8 cellular contexts compared by ENCODE assay signal in the genomic region with DNA sequence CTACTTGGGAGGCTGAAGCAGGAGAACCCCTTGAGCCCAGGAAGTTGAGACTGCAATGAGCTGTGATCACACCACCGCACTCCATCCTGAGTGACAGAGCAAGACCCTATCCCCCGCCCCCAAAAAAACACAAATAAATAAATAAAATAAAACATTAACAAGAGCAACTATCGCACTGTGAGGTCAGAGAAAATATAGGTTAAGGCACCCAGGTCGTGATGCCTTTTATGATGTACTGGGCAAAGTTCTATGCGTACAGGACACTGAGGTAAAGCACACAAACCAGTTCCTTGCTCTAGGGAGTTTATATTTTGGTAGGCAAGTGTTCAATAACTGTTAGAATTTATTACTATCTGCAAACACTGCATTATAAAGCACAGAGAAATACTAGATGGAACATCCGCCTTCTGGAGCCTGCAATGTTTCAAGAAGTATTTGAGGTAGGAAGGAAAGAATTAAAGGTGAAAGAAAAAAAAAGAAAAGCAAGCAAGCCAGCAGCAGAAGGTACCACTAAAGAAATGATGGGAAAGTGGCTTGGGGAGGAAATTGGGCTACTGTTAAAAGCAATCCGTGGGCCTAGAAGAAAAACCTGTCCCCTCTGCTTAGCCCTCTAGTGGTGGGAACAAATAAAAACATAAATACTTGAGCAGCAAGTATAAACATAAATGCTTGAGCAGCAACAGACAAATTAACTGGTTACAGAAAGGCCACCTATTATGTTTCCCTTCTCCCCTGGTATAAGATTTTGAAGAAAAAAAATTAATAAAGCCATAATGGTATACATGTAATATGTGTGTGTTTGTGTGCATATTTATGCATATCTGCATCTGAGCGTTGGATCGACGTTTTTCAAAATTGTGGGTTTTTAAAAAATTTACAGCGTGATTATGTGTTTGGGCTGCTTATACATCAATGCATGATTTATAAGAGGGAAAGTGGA.
DNase-seq lines count a peak whose midpoint lies in the region; ATAC-seq and TF ChIP-seq lines count a peak whose summit lies in the region.

No MANE protein-coding gene starts in this region.

- peak; percentile 43 for DNase-seq in EL
- peak; percentile 54 to 63 for DNase-seq in Kasumi-1 (lab: John Stamatoyannopoulos, UW)
- DNase-seq in WTC11 (ENCODE audit: low spot score) = no peak
- no peak for DNase-seq in left lobe of liver (ENCODE audit: low spot score)
- DNase-seq in amygdala (lab: John Stamatoyannopoulos, UW) = no peak

- CTCF ChIA-PET in WTC11 (lab: Charles Lee) = interaction anchor here (1.1 kb wide), 1 partner anchor 49 kb away, joined by 4 read pairs; no protein-coding TSS in a partner anchor

- no peaks in the 10 kb centered on the region for H3K27me3 Mint-ChIP-seq in WTC11 (ENCODE audit: low read depth)

- no peak overlapping the region for H3K27ac Mint-ChIP-seq in WTC11

- peak; percentile 43 for ATAC-seq in WTC11
- peak; percentile 62 for ATAC-seq in left lobe of liver
- no peak for ATAC-seq in GM18868 (IDR thresholded peaks at IDR 0.05; ENCODE audit: unreplicated experiment)
- no peak for ATAC-seq in GM18858 (IDR thresholded peaks at IDR 0.05; ENCODE audit: unreplicated experiment)
- ATAC-seq in GM19455 (IDR thresholded peaks at IDR 0.05; ENCODE audit: unreplicated experiment) = no peak

- H3K9me3 Mint-ChIP-seq in WTC11 = no peaks in the 10 kb centered on the region

- H3K36me3 Mint-ChIP-seq in WTC11 = no peaks in the 10 kb centered on the region

- 0 out of 2 replicates have a peak, but pooled peaks have one; percentile 42 for TF ChIP-seq CTCF in WTC11 (IDR thresholded peaks at IDR 0.05)

- H3K4me3 Mint-ChIP-seq in WTC11 = no peak overlapping the region

- POLR2A ChIA-PET in WTC11 (lab: Charles Lee) = no interaction called here

- peaks cover 35% of the 10 kb centered on the region for H3K4me1 Mint-ChIP-seq in WTC11

TF ChIP-seq in WTC11, 78 proteins besides CTCF, POLR2A, EP300 and RAD21 (continues in another document):
- TF ChIP-seq, protein P1, sequence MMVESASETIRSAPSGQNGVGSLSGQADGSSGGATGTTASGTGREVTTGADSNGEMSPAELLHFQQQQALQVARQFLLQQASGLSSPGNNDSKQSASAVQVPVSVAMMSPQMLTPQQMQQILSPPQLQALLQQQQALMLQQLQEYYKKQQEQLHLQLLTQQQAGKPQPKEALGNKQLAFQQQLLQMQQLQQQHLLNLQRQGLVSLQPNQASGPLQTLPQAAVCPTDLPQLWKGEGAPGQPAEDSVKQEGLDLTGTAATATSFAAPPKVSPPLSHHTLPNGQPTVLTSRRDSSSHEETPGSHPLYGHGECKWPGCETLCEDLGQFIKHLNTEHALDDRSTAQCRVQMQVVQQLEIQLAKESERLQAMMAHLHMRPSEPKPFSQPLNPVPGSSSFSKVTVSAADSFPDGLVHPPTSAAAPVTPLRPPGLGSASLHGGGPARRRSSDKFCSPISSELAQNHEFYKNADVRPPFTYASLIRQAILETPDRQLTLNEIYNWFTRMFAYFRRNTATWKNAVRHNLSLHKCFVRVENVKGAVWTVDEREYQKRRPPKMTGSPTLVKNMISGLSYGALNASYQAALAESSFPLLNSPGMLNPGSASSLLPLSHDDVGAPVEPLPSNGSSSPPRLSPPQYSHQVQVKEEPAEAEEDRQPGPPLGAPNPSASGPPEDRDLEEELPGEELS (CRISPR knock-in tag; IDR thresholded peaks at IDR 0.05) = no peak
- TF ChIP-seq, protein P2, sequence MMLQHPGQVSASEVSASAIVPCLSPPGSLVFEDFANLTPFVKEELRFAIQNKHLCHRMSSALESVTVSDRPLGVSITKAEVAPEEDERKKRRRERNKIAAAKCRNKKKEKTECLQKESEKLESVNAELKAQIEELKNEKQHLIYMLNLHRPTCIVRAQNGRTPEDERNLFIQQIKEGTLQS (CRISPR knock-in tag; conservative IDR thresholded peaks at IDR 0.05) = no peak
- TF ChIP-seq TEAD4 (CRISPR knock-in tag; IDR thresholded peaks at IDR 0.05) = no peak
- no peak for TF ChIP-seq CBFB (CRISPR knock-in tag; IDR thresholded peaks at IDR 0.05; ENCODE audit: low read depth)
- TF ChIP-seq ZNF219 (CRISPR knock-in tag; IDR thresholded peaks at IDR 0.05; ENCODE audit: borderline replicate concordance) = no peak
- TF ChIP-seq, protein P3, sequence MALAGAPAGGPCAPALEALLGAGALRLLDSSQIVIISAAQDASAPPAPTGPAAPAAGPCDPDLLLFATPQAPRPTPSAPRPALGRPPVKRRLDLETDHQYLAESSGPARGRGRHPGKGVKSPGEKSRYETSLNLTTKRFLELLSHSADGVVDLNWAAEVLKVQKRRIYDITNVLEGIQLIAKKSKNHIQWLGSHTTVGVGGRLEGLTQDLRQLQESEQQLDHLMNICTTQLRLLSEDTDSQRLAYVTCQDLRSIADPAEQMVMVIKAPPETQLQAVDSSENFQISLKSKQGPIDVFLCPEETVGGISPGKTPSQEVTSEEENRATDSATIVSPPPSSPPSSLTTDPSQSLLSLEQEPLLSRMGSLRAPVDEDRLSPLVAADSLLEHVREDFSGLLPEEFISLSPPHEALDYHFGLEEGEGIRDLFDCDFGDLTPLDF (CRISPR knock-in tag; IDR thresholded peaks at IDR 0.05) = no peak
- TF ChIP-seq, protein P4, sequence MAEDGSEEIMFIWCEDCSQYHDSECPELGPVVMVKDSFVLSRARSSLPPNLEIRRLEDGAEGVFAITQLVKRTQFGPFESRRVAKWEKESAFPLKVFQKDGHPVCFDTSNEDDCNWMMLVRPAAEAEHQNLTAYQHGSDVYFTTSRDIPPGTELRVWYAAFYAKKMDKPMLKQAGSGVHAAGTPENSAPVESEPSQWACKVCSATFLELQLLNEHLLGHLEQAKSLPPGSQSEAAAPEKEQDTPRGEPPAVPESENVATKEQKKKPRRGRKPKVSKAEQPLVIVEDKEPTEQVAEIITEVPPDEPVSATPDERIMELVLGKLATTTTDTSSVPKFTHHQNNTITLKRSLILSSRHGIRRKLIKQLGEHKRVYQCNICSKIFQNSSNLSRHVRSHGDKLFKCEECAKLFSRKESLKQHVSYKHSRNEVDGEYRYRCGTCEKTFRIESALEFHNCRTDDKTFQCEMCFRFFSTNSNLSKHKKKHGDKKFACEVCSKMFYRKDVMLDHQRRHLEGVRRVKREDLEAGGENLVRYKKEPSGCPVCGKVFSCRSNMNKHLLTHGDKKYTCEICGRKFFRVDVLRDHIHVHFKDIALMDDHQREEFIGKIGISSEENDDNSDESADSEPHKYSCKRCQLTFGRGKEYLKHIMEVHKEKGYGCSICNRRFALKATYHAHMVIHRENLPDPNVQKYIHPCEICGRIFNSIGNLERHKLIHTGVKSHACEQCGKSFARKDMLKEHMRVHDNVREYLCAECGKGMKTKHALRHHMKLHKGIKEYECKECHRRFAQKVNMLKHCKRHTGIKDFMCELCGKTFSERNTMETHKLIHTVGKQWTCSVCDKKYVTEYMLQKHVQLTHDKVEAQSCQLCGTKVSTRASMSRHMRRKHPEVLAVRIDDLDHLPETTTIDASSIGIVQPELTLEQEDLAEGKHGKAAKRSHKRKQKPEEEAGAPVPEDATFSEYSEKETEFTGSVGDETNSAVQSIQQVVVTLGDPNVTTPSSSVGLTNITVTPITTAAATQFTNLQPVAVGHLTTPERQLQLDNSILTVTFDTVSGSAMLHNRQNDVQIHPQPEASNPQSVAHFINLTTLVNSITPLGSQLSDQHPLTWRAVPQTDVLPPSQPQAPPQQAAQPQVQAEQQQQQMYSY (CRISPR knock-in tag; IDR thresholded peaks at IDR 0.05) = no peak
- TF ChIP-seq, protein P5, sequence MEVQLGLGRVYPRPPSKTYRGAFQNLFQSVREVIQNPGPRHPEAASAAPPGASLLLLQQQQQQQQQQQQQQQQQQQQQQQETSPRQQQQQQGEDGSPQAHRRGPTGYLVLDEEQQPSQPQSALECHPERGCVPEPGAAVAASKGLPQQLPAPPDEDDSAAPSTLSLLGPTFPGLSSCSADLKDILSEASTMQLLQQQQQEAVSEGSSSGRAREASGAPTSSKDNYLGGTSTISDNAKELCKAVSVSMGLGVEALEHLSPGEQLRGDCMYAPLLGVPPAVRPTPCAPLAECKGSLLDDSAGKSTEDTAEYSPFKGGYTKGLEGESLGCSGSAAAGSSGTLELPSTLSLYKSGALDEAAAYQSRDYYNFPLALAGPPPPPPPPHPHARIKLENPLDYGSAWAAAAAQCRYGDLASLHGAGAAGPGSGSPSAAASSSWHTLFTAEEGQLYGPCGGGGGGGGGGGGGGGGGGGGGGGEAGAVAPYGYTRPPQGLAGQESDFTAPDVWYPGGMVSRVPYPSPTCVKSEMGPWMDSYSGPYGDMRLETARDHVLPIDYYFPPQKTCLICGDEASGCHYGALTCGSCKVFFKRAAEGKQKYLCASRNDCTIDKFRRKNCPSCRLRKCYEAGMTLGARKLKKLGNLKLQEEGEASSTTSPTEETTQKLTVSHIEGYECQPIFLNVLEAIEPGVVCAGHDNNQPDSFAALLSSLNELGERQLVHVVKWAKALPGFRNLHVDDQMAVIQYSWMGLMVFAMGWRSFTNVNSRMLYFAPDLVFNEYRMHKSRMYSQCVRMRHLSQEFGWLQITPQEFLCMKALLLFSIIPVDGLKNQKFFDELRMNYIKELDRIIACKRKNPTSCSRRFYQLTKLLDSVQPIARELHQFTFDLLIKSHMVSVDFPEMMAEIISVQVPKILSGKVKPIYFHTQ (CRISPR knock-in tag; IDR thresholded peaks at IDR 0.05) = no peak
- TF ChIP-seq, protein P6, sequence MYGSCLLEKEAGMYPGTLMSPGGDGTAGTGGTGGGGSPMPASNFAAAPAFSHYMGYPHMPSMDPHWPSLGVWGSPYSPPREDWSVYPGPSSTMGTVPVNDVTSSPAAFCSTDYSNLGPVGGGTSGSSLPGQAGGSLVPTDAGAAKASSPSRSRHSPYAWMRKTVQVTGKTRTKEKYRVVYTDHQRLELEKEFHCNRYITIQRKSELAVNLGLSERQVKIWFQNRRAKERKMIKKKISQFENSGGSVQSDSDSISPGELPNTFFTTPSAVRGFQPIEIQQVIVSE (CRISPR knock-in tag; IDR thresholded peaks at IDR 0.05; ENCODE audit: borderline replicate concordance) = no peak
- no peak for TF ChIP-seq MXD4 (CRISPR knock-in tag; IDR thresholded peaks at IDR 0.05; ENCODE audit: borderline replicate concordance)
- no peak for TF ChIP-seq JAZF1 (CRISPR knock-in tag; IDR thresholded peaks at IDR 0.05)
- no peak for TF ChIP-seq FOXJ3 (CRISPR knock-in tag; IDR thresholded peaks at IDR 0.05; ENCODE audit: borderline replicate concordance)
- TF ChIP-seq ZNF396 (CRISPR knock-in tag; IDR thresholded peaks at IDR 0.05; ENCODE audit: borderline replicate concordance) = no peak
- no peak for TF ChIP-seq CREB1 (CRISPR knock-in tag; IDR thresholded peaks at IDR 0.05)
- TF ChIP-seq ZBTB21 (CRISPR knock-in tag; IDR thresholded peaks at IDR 0.05; ENCODE audit: borderline replicate concordance) = no peak

Comparison
In these comparisons a context has a peak if more than half of its experiments do, and no peak if none do; other contexts are left out.
1. DNase-seq: peak in EL (single experiment) and Kasumi-1 (2 of 2); none in WTC11 (single experiment), left lobe of liver (single experiment) and amygdala (0 of 56).
2. ATAC-seq: peak in WTC11 (single experiment) and left lobe of liver (single experiment); none in GM18868 (single experiment), GM18858 (single experiment) and GM19455 (single experiment).